Comparison of ENCODE assay signal across 29 cellular contexts in genomic region chr10:128476845-128477244, GRCh38.
"Had no signal": no experiment of that assay in that cellular context is flagged by ENCODE, and none has a peak within 500 bp of the region (broad histone marks: within the 10 kb centered on the region; RNA-seq: fewer than 3 reads in every experiment).

No MANE protein-coding gene starts in this region.

- H3K9me3 ChIP-seq: ascending aorta, colonic mucosa, gastroesophageal sphincter had no signal

- H3K36me3 ChIP-seq: ascending aorta, breast epithelium, cardiac muscle cell, colonic mucosa, esophagus squamous epithelium, gastroesophageal sphincter had no signal

- ATAC-seq: activated naive CD4-positive, alpha-beta T cell treated with anti-CD3 and anti-CD28 coated beads, Interleukin-2, amount 50 U/mL, for 72 hours; activated T-cell treated with anti-CD3 and anti-CD28 coated beads, Interleukin-2, amount 50 U/mL, for 72 hours; gastroesophageal sphincter; WTC11 had no signal

- H3K4me3 ChIP-seq: ascending aorta, cardiac muscle cell, colonic mucosa, esophagus squamous epithelium, gastroesophageal sphincter had no signal

- FAIRE-seq: endometrium, endothelial cell of umbilical vein had no signal

- DNase-seq: activated CD4-positive, alpha-beta memory T cell treated with anti-CD3 and anti-CD28 coated beads, Interleukin-2, amount 10 ng/mL, durations not matched to agents 7 days and 5 days; activated CD4-positive, alpha-beta T cell treated with anti-CD3 and anti-CD28 coated beads for 1 hour; activated CD4-positive, alpha-beta T cell treated with anti-CD3 and anti-CD28 coated beads for 4 hours; activated CD4-positive, alpha-beta T cell treated with anti-CD3 and anti-CD28 coated beads, Interleukin-2, amount 10 ng/mL, durations not matched to agents 7 days and 5 days; activated CD4-positive, alpha-beta T cell treated with anti-CD3 and anti-CD28 coated beads, Interleukin-2, amount 50 U/mL, for 4 hours; activated CD8-positive, alpha-beta memory T cell treated with anti-CD3 and anti-CD28 coated beads, Interleukin-2, amount 50 U/mL, for 48 hours; activated gamma-delta T cell; activated naive CD4-positive, alpha-beta T cell; activated naive CD4-positive, alpha-beta T cell treated with anti-CD3 and anti-CD28 coated beads, Interleukin-2, amount 10 ng/mL, durations not matched to agents 7 days and 5 days; activated naive CD8-positive, alpha-beta T cell treated with anti-CD3 and anti-CD28 coated beads, Interleukin-2, amount 10 ng/mL, durations not matched to agents 7 days and 5 days; activated T-cell treated with anti-CD3 and anti-CD28 coated beads for 4 hours; activated T-cell treated with anti-CD3 and anti-CD28 coated beads, Interleukin-2, amount 50 U/mL, for 24 hours; activated T-cell treated with anti-CD3 and anti-CD28 coated beads, Interleukin-2, amount 50 U/mL, for 72 hours; central memory CD4-positive, alpha-beta T cell; cerebellar nuclear complex; colonic mucosa; effector CD8-positive, alpha-beta T cell; esophagus squamous epithelium; foreskin melanocyte; T-helper 2 cell had no signal

- H3K4me1 ChIP-seq: ascending aorta, breast epithelium, colonic mucosa, esophagus squamous epithelium, gastroesophageal sphincter had no signal

- H3K27ac ChIP-seq: ascending aorta, cardiac muscle cell, colonic mucosa, epithelial cell of prostate, esophagus squamous epithelium, gastroesophageal sphincter had no signal
